ENCODE assay signal across 8 cellular contexts in genomic region chr4:183659029-183659870, GRCh38. TPM values are rescaled to one million over a fixed set of nuclear protein-coding genes. Genes with fewer than 3 reads are reported as not detected.
DNase-seq lines count a peak whose midpoint lies in the region; ATAC-seq and TF ChIP-seq lines count a peak whose summit lies in the region.

RWDD4 (minus strand) TSS chr4:183659185; CDS start chr4:183658952, 233 bp downstream.
TRAPPC11 (plus strand) TSS chr4:183659293; CDS start chr4:183663868, 4,575 bp downstream.

- H3K79me2 ChIP-seq in SK-N-SH (ENCODE audit: insufficient read depth), result peaks cover 68% of the 10 kb centered on the region

- POLR2A ChIA-PET in GM10248 (lab: Yijun Ruan, JAX) (no interaction called here), SK-N-SH (lab: Yijun Ruan, JAX) (interaction anchor here (0.8 to 1.1 kb wide), 2 partner anchors 8 to 12 kb away, joined by 4 read pairs; no protein-coding TSS in a partner anchor)

- peak within 1 kb of the TSS; percentile 96 for H3K4me2 ChIP-seq in SK-N-SH

- peaks cover 0 to 7% of the 10 kb centered on the region in 2 experiments; a peak in 2 of 4 replicates for H3K4me1 ChIP-seq in SK-N-SH (ENCODE audit: control insufficient read depth in 1 of 2, insufficient read depth in 2 of 2, low read depth in 1 of 2, low read length in 1 of 2)

- CTCF ChIA-PET in GM10248 (lab: Yijun Ruan, JAX) (interaction anchor here (0.9 to 1.6 kb wide), 5 partner anchors 9 to 215 kb away, joined by 3 to 4 read pairs (median 3); partner anchors contain the start of gene CDKN2AIP), SK-N-SH (lab: Yijun Ruan, JAX) (no interaction called here)

- WGBS in SK-N-SH (ENCODE audit: low lambda C conversion rate), result under 1% methylated on average over 14 of the region's 63 CpGs

- no peaks in the 10 kb centered on the region for H3F3A ChIP-seq in SK-N-SH (replicated peaks; ENCODE audit: insufficient read depth)

- no peaks in the 10 kb centered on the region for H3K27me3 ChIP-seq in SK-N-SH (ENCODE audit: insufficient read depth)

- peak within 1 kb of the TSS; percentile 98 for H3K4me3 Mint-ChIP-seq in activated naive CD4-positive, alpha-beta T cell treated with anti-CD3 and anti-CD28 coated beads, Interleukin-2, amount 50 U/mL, for 24 hours

- H3K36me3 Mint-ChIP-seq in activated naive CD4-positive, alpha-beta T cell treated with anti-CD3 and anti-CD28 coated beads, Interleukin-2, amount 50 U/mL, for 24 hours, result peaks cover 1% of the 10 kb centered on the region

- H2AFZ ChIP-seq in SK-N-SH (ENCODE audit: low read depth), result peak within 1 kb of the TSS; percentile 94

- H4K20me1 ChIP-seq in SK-N-SH (ENCODE audit: insufficient read depth), result peaks cover 4% of the 10 kb centered on the region; the same call in 1 of the 2 replicates

- H3K27ac ChIP-seq in SK-N-SH (ENCODE audit: low read depth in 2 of 2, low read length in 1 of 2), result peak within 1 kb of the TSS; percentile 78 to 87
- H3K27ac ChIP-seq in temporal lobe (ENCODE audit: low read depth, low read length), result peak within 1 kb of the TSS; percentile 65

- no peaks in the 10 kb centered on the region for H3K9me2 ChIP-seq in SK-N-SH

- peak within 1 kb of the TSS; percentile 96 for H3K27ac Mint-ChIP-seq in activated naive CD4-positive, alpha-beta T cell treated with anti-CD3 and anti-CD28 coated beads, Interleukin-2, amount 50 U/mL, for 24 hours

- peak; percentile 100 for ATAC-seq in HG02571 (IDR thresholded peaks at IDR 0.05; ENCODE audit: unreplicated experiment)

- peak within 1 kb of the TSS; percentile 95 for H3K9ac ChIP-seq in SK-N-SH

- TF ChIP-seq EP300 in SK-N-SH (IDR thresholded peaks at IDR 0.05; ENCODE audit: borderline replicate concordance in 1 of 2, low read depth in 1 of 2, low read length in 1 of 2), result no peak

- TF ChIP-seq RAD21 in SK-N-SH (IDR thresholded peaks at IDR 0.05; ENCODE audit: low read length), result no peak

- peak within 1 kb of the TSS; percentile 75 to 88 for H3K4me3 ChIP-seq in SK-N-SH (ENCODE audit: low read depth in 2 of 2, low read length in 1 of 2)

- no peaks in the 10 kb centered on the region for H3K9me3 ChIP-seq in SK-N-SH

- peaks cover 12 to 16% of the 10 kb centered on the region in 2 experiments for H3K36me3 ChIP-seq in SK-N-SH (replicated peaks in 1 of 2; ENCODE audit: control insufficient read depth in 1 of 2, insufficient read depth in 2 of 2, low read length in 1 of 2)

- no peaks in the 10 kb centered on the region for H3K9me3 Mint-ChIP-seq in activated naive CD4-positive, alpha-beta T cell treated with anti-CD3 and anti-CD28 coated beads, Interleukin-2, amount 50 U/mL, for 24 hours

- peaks cover 48% of the 10 kb centered on the region for H3K4me1 Mint-ChIP-seq in activated naive CD4-positive, alpha-beta T cell treated with anti-CD3 and anti-CD28 coated beads, Interleukin-2, amount 50 U/mL, for 24 hours

- DNase-seq in GM10248 (ENCODE audit: extremely low spot score) (peak; percentile 99), NCI-H1048 (lab: John Stamatoyannopoulos, UW) (peak; percentile 92), SK-N-SH (peak; percentile 99), globus pallidus (ENCODE audit: low spot score) (peak; percentile 98), occipital lobe (lab: John Stamatoyannopoulos, UW) (peak; percentile 97)

- H3K27me3 Mint-ChIP-seq in activated naive CD4-positive, alpha-beta T cell treated with anti-CD3 and anti-CD28 coated beads, Interleukin-2, amount 50 U/mL, for 24 hours, result no peaks in the 10 kb centered on the region

- no peak for TF ChIP-seq CTCF in GM10248 (IDR thresholded peaks at IDR 0.05; ENCODE audit: control extremely low read depth, extremely low read depth, low read depth, missing control alignments)
- no peak for TF ChIP-seq CTCF in SK-N-SH (IDR thresholded peaks at IDR 0.05)

TF ChIP-seq in SK-N-SH, 30 proteins besides CTCF, POLR2A, EP300 and RAD21 (continues in another document):
- TF ChIP-seq FOXM1 (IDR thresholded peaks at IDR 0.05; ENCODE audit: low read depth), result no peak
- TF ChIP-seq CHD2 (IDR thresholded peaks at IDR 0.05; ENCODE audit: low read length, partially characterized antibody), result peak; percentile 94
- 0 out of 2 replicates have a peak, but pooled peaks have one; percentile 4 for TF ChIP-seq REST (IDR thresholded peaks at IDR 0.05; ENCODE audit: low read depth, low read length)
- TF ChIP-seq GABPA (IDR thresholded peaks at IDR 0.05; ENCODE audit: low read depth), result peak; percentile 90
- TF ChIP-seq FOSL2 (IDR thresholded peaks at IDR 0.05; ENCODE audit: borderline replicate concordance, low read depth), result no peak
- TF ChIP-seq ZBTB33 (IDR thresholded peaks at IDR 0.05; ENCODE audit: borderline replicate concordance, low read depth), result peak; percentile 30; the same call in 1 of the 2 replicates
- TF ChIP-seq GATA2 (CRISPR knock-in tag; IDR thresholded peaks at IDR 0.05), result no peak; the same call in 1 of the 2 replicates
- TF ChIP-seq POLR2AphosphoS5 (IDR thresholded peaks at IDR 0.05; ENCODE audit: low read depth, low read length), result peak; percentile 67
- TF ChIP-seq JUND (IDR thresholded peaks at IDR 0.05), result no peak
- TF ChIP-seq EZH2phosphoT487 (IDR thresholded peaks at IDR 0.05; ENCODE audit: borderline replicate concordance, low read depth), result no peak
- peak; percentile 81 for TF ChIP-seq ELF1 (IDR thresholded peaks at IDR 0.05)
- no peak for TF ChIP-seq SMC3 (IDR thresholded peaks at IDR 0.05; ENCODE audit: low read depth, low read length)
- peak; percentile 100 for TF ChIP-seq PBX3 (IDR thresholded peaks at IDR 0.05)
- 0 out of 2 replicates have a peak, but pooled peaks have one; percentile 38 for TF ChIP-seq SIN3A (IDR thresholded peaks at IDR 0.05; ENCODE audit: borderline replicate concordance, low read depth, low read length)
- TF ChIP-seq RCOR1 (IDR thresholded peaks at IDR 0.05; ENCODE audit: low read length), result no peak

RNA-seq across cellular contexts. Expression of gene RWDD4, which starts in this region (rescaled TPM):
- 7.3 and 7.7 TPM in 2 replicates for polyA plus RNA-seq in SK-N-SH (2012; rRNA removed)
- polyA plus RNA-seq in SK-N-SH (2012; cell fraction: cytosol; rRNA removed), result 11.1 and 14.9 TPM in 2 replicates
- 4.2 and 4.3 TPM in 2 replicates for polyA plus RNA-seq in SK-N-SH (2012; cell fraction: nucleus; rRNA removed)
- total RNA-seq in occipital lobe (18.7 TPM), temporal lobe (12.8 TPM)

RNA-seq across cellular contexts. Expression of gene TRAPPC11, which starts in this region (rescaled TPM):
- polyA plus RNA-seq in SK-N-SH (2012; rRNA removed), result 18.8 and 35.0 TPM in 2 replicates
- 24.2 and 26.2 TPM in 2 replicates for polyA plus RNA-seq in SK-N-SH (2012; cell fraction: cytosol; rRNA removed)
- polyA plus RNA-seq in SK-N-SH (2012; cell fraction: nucleus; rRNA removed), result 29.5 and 49.0 TPM in 2 replicates
- 89.2 TPM for total RNA-seq in occipital lobe
- total RNA-seq in temporal lobe, result 72.5 TPM

Comparison
In these comparisons a context has a peak if more than half of its experiments do, and no peak if none do; other contexts are left out.
1. Peak in every context shown above with its lines: DNase-seq, ATAC-seq, H3K4me3 ChIP-seq and H3K27ac ChIP-seq.